In the genomic region with DNA sequence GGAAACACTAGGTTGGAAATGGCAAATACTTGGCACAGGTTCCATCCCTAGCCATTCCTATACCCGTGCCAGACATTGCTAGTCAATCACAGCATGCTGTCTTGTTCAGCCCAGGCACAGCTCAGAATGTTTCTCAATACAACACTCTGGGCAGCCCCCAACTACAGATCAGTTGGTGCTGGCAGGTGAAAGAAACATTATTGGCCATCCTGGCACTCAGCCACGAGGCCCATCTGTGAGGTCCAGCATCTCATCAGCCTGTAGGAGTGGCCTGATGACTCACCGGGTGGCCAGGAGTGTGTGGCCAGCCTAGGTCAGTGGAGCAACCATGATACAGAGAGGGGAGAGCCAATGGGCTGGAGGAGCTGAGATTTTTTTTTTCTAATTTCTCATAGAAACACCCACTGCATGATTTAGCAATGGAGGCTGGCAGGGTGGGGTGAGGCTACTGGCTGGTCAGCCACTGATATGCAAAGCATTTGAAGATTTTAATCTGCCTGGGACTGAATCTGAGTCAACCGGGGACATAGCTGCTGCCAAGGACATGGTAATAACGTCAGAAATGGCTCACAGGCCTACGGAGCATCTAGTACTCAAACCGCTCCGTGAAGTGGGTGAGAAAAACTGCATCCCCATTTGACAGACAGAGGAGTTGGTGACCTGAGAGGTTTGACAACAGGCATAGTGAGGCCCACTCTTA, we compare ENCODE assay signal across 2 cellular contexts.
A peak's percentile ranks its signal among the peaks of the same experiment; 100 is the strongest.
TF ChIP-seq lines count a peak whose summit lies in the region.

No MANE protein-coding gene starts in this region.

TF ChIP-seq in IMR-90, 13 proteins besides CTCF, POLR2A, EP300 and RAD21:
- TF ChIP-seq FOS (IDR thresholded peaks at IDR 0.05; ENCODE audit: low read depth, low read length) (peak; percentile 67), CEBPB (IDR thresholded peaks at IDR 0.05; ENCODE audit: low read depth, low read length) (peak; percentile 82), MXI1 (IDR thresholded peaks at IDR 0.05; ENCODE audit: borderline replicate concordance, low read depth, low read length) (no peak), MAFK (IDR thresholded peaks at IDR 0.05; ENCODE audit: low read depth, low read length) (0 out of 2 replicates have a peak, but pooled peaks have one; percentile 0), RCOR1 (IDR thresholded peaks at IDR 0.05; ENCODE audit: insufficient replicate concordance, low read length) (peak; percentile 67)
- TF ChIP-seq, protein P1, sequence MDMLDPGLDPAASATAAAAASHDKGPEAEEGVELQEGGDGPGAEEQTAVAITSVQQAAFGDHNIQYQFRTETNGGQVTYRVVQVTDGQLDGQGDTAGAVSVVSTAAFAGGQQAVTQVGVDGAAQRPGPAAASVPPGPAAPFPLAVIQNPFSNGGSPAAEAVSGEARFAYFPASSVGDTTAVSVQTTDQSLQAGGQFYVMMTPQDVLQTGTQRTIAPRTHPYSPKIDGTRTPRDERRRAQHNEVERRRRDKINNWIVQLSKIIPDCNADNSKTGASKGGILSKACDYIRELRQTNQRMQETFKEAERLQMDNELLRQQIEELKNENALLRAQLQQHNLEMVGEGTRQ (IDR thresholded peaks at IDR 0.05; ENCODE audit: low read depth, low read length) = no peak

TF ChIP-seq in GM12878, 131 proteins besides CTCF, POLR2A, EP300 and RAD21:
- TF ChIP-seq, protein P2, sequence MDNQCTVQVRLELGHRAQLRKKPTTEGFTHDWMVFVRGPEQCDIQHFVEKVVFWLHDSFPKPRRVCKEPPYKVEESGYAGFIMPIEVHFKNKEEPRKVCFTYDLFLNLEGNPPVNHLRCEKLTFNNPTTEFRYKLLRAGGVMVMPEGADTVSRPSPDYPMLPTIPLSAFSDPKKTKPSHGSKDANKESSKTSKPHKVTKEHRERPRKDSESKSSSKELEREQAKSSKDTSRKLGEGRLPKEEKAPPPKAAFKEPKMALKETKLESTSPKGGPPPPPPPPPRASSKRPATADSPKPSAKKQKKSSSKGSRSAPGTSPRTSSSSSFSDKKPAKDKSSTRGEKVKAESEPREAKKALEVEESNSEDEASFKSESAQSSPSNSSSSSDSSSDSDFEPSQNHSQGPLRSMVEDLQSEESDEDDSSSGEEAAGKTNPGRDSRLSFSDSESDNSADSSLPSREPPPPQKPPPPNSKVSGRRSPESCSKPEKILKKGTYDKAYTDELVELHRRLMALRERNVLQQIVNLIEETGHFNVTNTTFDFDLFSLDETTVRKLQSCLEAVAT (IDR thresholded peaks at IDR 0.05) = 0 out of 2 replicates have a peak, but pooled peaks have one; percentile 48
- TF ChIP-seq SPI1 (IDR thresholded peaks at IDR 0.05; ENCODE audit: borderline replicate concordance, insufficient read depth, low read depth, low read length) (no peak), BCL11A (IDR thresholded peaks at IDR 0.05; ENCODE audit: low read depth, low read length) (no peak)
